ENCODE assay signal across 19 cellular contexts in genomic region chr5:111242606-111243005, GRCh38.
"Had no signal": no experiment of that assay in that cellular context is flagged by ENCODE, and none has a peak within 500 bp of the region (broad histone marks: within the 10 kb centered on the region; RNA-seq: fewer than 3 reads in every experiment).

No MANE protein-coding gene starts in this region.

- H3K27me3 Mint-ChIP-seq: memory B cell had no signal

- H3K9me3 Mint-ChIP-seq: memory B cell, nephron, type B pancreatic cell had no signal

- ATAC-seq: activated CD4-positive, CD25-positive, alpha-beta regulatory T cell treated with anti-CD3 and anti-CD28 coated beads, Interleukin-2, amount 50 U/mL, for 24 hours; body of pancreas; foreskin keratinocyte; left ventricle myocardium superior had no signal

- H3K4me3 ChIP-seq: body of pancreas, suprapubic skin had no signal

- H3K9me3 ChIP-seq: body of pancreas, suprapubic skin had no signal

- H3K4me1 ChIP-seq: body of pancreas, suprapubic skin had no signal

- H3K36me3 Mint-ChIP-seq: memory B cell, type B pancreatic cell had no signal

- DNase-seq: activated gamma-delta T cell treated with Interleukin-2 at 50 U/mL for 16 hours; activated T-cell treated with anti-CD3 and anti-CD28 coated beads, Interleukin-2, amount 50 U/mL, for 48 hours; amygdala; body of pancreas; cortex of kidney; effector CD4-positive, alpha-beta T cell; foreskin keratinocyte; glutamatergic neuron; left ventricle myocardium superior; stimulated activated CD4-positive, alpha-beta T cell treated with anti-CD3 and anti-CD28 coated beads, Interleukin-4, amount 100 ng/mL, for 1 hour; stimulated activated naive CD4-positive, alpha-beta T cell treated with Interleukin-2 at 50 U/mL for 16 hours; SW 1271; T-helper 9 cell had no signal

- H3K27me3 ChIP-seq: body of pancreas, foreskin keratinocyte had no signal

- H3K4me3 Mint-ChIP-seq: memory B cell, nephron, type B pancreatic cell had no signal

- H3K36me3 ChIP-seq: suprapubic skin had no signal

- H3K4me1 Mint-ChIP-seq: memory B cell, nephron had no signal

- FAIRE-seq: endothelial cell of umbilical vein had no signal

- H3K27ac ChIP-seq: body of pancreas, foreskin keratinocyte, suprapubic skin had no signal

- H3K27ac Mint-ChIP-seq: memory B cell, nephron, type B pancreatic cell had no signal
